Comparison of ENCODE assay signal across 8 cellular contexts in the genomic region with DNA sequence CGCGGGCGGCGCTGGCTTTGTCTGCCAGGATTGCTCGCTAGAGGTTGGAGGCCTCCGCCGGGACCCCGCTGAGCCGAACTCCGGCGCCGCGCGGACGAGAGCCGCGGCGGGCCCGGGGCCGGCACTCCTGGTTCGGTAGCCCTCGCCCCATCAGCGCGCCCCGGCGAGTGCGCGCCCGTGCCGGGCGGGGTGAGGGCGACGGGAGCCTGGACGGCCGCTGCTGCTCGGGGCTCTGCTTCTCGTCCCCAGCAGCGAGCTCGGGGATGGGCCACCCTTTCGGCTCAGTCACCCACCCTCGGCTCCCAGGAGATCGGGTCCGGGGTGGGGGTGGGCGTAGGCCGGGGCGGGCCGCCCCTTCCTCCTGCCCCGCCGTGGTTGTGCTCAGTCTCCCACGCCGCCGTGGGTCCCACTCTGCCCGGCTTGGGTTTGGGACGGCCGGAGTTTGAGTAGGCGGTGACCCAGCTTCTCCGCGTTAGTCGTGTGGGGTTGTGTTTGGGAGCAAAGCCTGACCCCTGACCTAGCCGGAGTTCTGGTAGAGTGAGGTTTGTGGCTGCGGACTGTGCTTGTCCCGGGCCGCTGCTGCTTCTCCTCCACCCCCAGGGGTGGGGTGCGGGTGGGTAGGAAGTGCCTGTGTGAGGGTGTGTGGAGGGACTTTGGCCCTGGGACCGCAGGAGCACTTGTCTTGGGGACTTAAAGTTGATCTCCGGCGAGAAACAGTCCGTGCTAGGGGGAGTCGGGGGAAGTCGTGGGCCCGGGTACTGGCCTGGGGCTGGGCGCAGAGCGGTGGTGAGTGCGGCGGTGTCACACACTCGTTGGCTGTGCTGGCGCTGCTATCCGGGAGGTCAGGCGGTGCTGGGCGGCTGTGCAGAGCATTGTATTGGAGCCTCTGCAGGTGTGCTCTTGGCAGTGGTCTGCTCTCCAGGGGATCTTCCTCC. TPM values are rescaled to one million over a fixed set of nuclear protein-coding genes. Genes with fewer than 3 reads are reported as not detected.
A peak's percentile ranks its signal among the peaks of the same experiment; 100 is the strongest.
DNase-seq lines count a peak whose midpoint lies in the region; ATAC-seq and TF ChIP-seq lines count a peak whose summit lies in the region.

No MANE protein-coding gene starts in this region.

- no peaks in the 10 kb centered on the region for H3K27me3 ChIP-seq in ACC112 (ENCODE audit: insufficient read depth, low read length)
- H3K27me3 ChIP-seq in right lobe of liver = no peaks in the 10 kb centered on the region
- no peaks in the 10 kb centered on the region for H3K27me3 ChIP-seq in thymus (ENCODE audit: control insufficient read depth, insufficient read depth)

- H3K27ac ChIP-seq in ACC112 (ENCODE audit: low read depth, low read length) = peak overlapping the region; percentile 47; the same call in 1 of the 2 replicates
- peak overlapping the region; percentile 86 to 97 (median 94) for H3K27ac ChIP-seq in right lobe of liver
- H3K27ac ChIP-seq in thymus (ENCODE audit: low read depth) = peak overlapping the region; percentile 95

- TF ChIP-seq POLR2A in right lobe of liver (IDR thresholded peaks at IDR 0.05) = no peak

- peak overlapping the region; percentile 97 for H2AFZ ChIP-seq in ACC112 (ENCODE audit: low read length, unreplicated experiment)

- H3K4me1 ChIP-seq in ACC112 (ENCODE audit: control insufficient read depth, insufficient read depth, low read length, unreplicated experiment) (peaks cover 35% of the 10 kb centered on the region), right lobe of liver (peaks cover 0 to 57% (median 13%) of the 10 kb centered on the region in 4 donors), thymus (ENCODE audit: control insufficient read depth, insufficient read depth, low read length) (peaks cover 27% of the 10 kb centered on the region)

- peak; percentile 55 for DNase-seq in choroid plexus epithelial cell (ENCODE audit: low read depth)
- DNase-seq in right lobe of liver = peak; percentile 67 to 77 (median 74)
- no peak for DNase-seq in NCI-H2107 (lab: John Stamatoyannopoulos, UW)

- no peaks in the 10 kb centered on the region for H3K36me3 ChIP-seq in ACC112 (ENCODE audit: insufficient read depth, low read length)
- no peaks in the 10 kb centered on the region for H3K36me3 ChIP-seq in right lobe of liver
- H3K36me3 ChIP-seq in thymus (ENCODE audit: control insufficient read depth, insufficient read depth) = no peaks in the 10 kb centered on the region

- 0% methylated on average over 8 of the region's 80 CpGs for WGBS in right lobe of liver (ENCODE audit: insufficient coverage, low coverage, low lambda C conversion rate, missing lambda C conversion rate)
- under 1% methylated on average over 80 of the region's 80 CpGs for WGBS in thymus

- ATAC-seq in GM18502 (IDR thresholded peaks at IDR 0.05; ENCODE audit: poor library complexity, unreplicated experiment) (peak; percentile 22), HG02938 (IDR thresholded peaks at IDR 0.05; ENCODE audit: unreplicated experiment) (peak; percentile 21), right lobe of liver (peak; percentile 39 to 63 (median 48))

- H3K9me3 ChIP-seq in right lobe of liver (no peaks in the 10 kb centered on the region), thymus (ENCODE audit: control insufficient read depth) (no peaks in the 10 kb centered on the region)

- TF ChIP-seq CTCF in choroid plexus epithelial cell (conservative IDR thresholded peaks at IDR 0.05; ENCODE audit: low read depth, low read length) = no peak
- TF ChIP-seq CTCF in right lobe of liver (IDR thresholded peaks at IDR 0.05) = no peak

- H3K79me2 ChIP-seq in ACC112 (ENCODE audit: control insufficient read depth, insufficient read depth, low read length, unreplicated experiment) = peaks cover 53% of the 10 kb centered on the region

- intact Hi-C loops in right lobe of liver (cut with DNase I) = no loop called here

- peak overlapping the region; percentile 96 for H3K4me3 ChIP-seq in ACC112 (ENCODE audit: low read depth, low read length)
- H3K4me3 ChIP-seq in choroid plexus epithelial cell (ENCODE audit: low read depth, low read length) = peak overlapping the region; percentile 81
- peak overlapping the region; percentile 94 to 97 (median 94) for H3K4me3 ChIP-seq in right lobe of liver
- H3K4me3 ChIP-seq in thymus (ENCODE audit: low read length) = peak overlapping the region; percentile 91

TF ChIP-seq in PFSK-1, 5 proteins besides CTCF, POLR2A, EP300 and RAD21:
- TF ChIP-seq FOXP2 (optimal IDR thresholded peaks at IDR 0.05; ENCODE audit: borderline replicate concordance, extremely low read depth, extremely low read length, insufficient read depth) = peak; percentile 35
- TF ChIP-seq SIN3A (IDR thresholded peaks at IDR 0.05; ENCODE audit: borderline replicate concordance, insufficient read depth, low read length) = no peak
- TF ChIP-seq, protein P1, sequence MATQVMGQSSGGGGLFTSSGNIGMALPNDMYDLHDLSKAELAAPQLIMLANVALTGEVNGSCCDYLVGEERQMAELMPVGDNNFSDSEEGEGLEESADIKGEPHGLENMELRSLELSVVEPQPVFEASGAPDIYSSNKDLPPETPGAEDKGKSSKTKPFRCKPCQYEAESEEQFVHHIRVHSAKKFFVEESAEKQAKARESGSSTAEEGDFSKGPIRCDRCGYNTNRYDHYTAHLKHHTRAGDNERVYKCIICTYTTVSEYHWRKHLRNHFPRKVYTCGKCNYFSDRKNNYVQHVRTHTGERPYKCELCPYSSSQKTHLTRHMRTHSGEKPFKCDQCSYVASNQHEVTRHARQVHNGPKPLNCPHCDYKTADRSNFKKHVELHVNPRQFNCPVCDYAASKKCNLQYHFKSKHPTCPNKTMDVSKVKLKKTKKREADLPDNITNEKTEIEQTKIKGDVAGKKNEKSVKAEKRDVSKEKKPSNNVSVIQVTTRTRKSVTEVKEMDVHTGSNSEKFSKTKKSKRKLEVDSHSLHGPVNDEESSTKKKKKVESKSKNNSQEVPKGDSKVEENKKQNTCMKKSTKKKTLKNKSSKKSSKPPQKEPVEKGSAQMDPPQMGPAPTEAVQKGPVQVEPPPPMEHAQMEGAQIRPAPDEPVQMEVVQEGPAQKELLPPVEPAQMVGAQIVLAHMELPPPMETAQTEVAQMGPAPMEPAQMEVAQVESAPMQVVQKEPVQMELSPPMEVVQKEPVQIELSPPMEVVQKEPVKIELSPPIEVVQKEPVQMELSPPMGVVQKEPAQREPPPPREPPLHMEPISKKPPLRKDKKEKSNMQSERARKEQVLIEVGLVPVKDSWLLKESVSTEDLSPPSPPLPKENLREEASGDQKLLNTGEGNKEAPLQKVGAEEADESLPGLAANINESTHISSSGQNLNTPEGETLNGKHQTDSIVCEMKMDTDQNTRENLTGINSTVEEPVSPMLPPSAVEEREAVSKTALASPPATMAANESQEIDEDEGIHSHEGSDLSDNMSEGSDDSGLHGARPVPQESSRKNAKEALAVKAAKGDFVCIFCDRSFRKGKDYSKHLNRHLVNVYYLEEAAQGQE (IDR thresholded peaks at IDR 0.05; ENCODE audit: insufficient read depth in 1 of 2, low read depth in 2 of 2, low read length in 2 of 2) = no peak

RNA-seq across cellular contexts. Expression of a gene that starts 0.7 kb away (rescaled TPM):
- polyA plus RNA-seq in PFSK-1 (2012; ENCODE audit: insufficient read length, low read depth) = 77.7 TPM
- 10 to 100 TPM; 22.1 to 39.0 (median 28.4) TPM for total RNA-seq in right lobe of liver
- 60.0 TPM for polyA plus RNA-seq in thymus

RNA-seq across cellular contexts. Expression of a gene that starts 46.4 kb away (rescaled TPM):
- 6.9 TPM for polyA plus RNA-seq in PFSK-1 (2012; ENCODE audit: insufficient read length, low read depth)
- 10 to 100 TPM; 41.3 to 89.8 (median 80.5) TPM for total RNA-seq in right lobe of liver
- 70.8 TPM for polyA plus RNA-seq in thymus
